18 cellular contexts compared by ENCODE assay signal in the genomic region with DNA sequence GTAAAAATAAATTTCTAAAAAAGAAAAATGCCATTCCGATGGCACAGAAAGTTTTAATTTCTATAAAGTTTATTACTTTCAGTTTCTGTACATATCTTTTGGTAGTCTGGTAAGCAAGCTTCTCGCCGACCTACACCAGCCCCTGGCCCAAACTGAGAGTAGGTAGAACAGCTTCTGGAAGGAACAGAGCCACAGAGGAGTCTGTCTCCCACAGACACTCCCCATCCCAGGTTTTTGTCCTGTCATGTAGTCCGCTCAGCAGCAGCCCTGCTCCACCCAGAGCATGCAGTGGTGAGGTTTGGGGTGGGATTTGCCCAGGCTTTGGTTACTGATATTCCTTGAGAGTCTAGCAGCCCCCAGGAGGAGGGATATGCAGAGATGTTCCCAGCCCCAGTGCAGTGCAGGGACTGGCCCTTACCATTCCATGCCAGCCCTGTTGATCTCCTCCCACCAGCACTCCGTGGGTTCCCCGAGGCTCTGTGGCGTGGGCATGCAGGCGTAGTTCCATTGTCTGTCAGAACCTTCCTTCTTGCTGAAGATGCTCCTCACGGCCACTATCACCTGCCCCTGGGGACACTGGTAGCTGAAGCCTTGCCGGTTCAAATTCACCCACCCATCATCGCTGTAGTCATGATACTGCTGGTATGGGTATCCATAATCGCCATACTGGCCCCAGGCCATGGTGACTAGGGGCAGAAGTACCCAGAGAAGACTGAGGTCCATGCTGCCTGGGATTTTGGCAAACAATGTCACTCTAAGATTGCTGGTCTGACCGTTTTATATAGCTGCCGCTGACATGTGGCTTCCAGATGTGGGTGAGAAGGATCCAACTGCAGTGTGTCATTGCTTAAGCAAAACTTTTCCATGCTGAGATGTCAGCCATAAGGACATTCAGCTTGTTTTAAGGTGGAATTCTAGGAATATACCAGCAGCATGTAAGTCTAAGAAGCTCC. TPM values are rescaled to one million over a fixed set of nuclear protein-coding genes. Genes with fewer than 3 reads are reported as not detected.
DNase-seq lines count a peak whose midpoint lies in the region; ATAC-seq and TF ChIP-seq lines count a peak whose summit lies in the region.
"Had no signal": no experiment of that assay in that cellular context is flagged by ENCODE, and none has a peak within 500 bp of the region (broad histone marks: within the 10 kb centered on the region; RNA-seq: fewer than 3 reads in every experiment).

A gene (minus strand): TSS at position 755 of the 953 bp plus-strand sequence. CDS start 32 bp downstream, at position 723.

- no peak within 1 kb of the TSS for H2BK120ac ChIP-seq in H9 (ENCODE audit: low read depth, low read length, poor library complexity, severe bottlenecking)

- H3K36me3 ChIP-seq in GM23248 (ENCODE audit: low read depth) = no peaks in the 10 kb centered on the region
- no peaks in the 10 kb centered on the region for H3K36me3 ChIP-seq in lower lobe of right lung
- H3K36me3 ChIP-seq in subcutaneous abdominal adipose tissue (ENCODE audit: control insufficient read depth in 5 of 5, insufficient read depth in 5 of 5, low read length in 5 of 5) = no peaks in the 10 kb centered on the region
- H3K36me3 ChIP-seq: neutrophil had no signal

- no peak within 1 kb of the TSS for H4K5ac ChIP-seq in H9 (ENCODE audit: insufficient read length, low read depth, low read length)

- H4K91ac ChIP-seq in H9 (ENCODE audit: insufficient read length, low read depth, low read length) = no peak within 1 kb of the TSS

- H3K27me3 Mint-ChIP-seq in H9 (ENCODE audit: low read depth) = no peaks in the 10 kb centered on the region
- H3K27me3 Mint-ChIP-seq: activated CD8-positive, alpha-beta memory T cell treated with anti-CD3 and anti-CD28 coated beads, Interleukin-2, amount 10 ng/mL, durations not matched to agents 7 days and 5 days had no signal

- no peak within 1 kb of the TSS for H3K4me3 Mint-ChIP-seq in H9
- H3K4me3 Mint-ChIP-seq: activated CD8-positive, alpha-beta memory T cell treated with anti-CD3 and anti-CD28 coated beads, Interleukin-2, amount 10 ng/mL, durations not matched to agents 7 days and 5 days; activated naive CD8-positive, alpha-beta T cell treated with anti-CD3 and anti-CD28 coated beads, Interleukin-2, amount 10 ng/mL, durations not matched to agents 7 days and 5 days; CD8-positive, alpha-beta T cell; type B pancreatic cell had no signal

- WGBS in GM23248 (ENCODE audit: low coverage in 1 of 2, low lambda C conversion rate in 2 of 2, missing lambda C conversion rate in 2 of 2), 2 experiments = 10% methylated on average over 13 to 14 of the region's 14 CpGs
- WGBS in H9 (ENCODE audit: extremely low coverage, insufficient read length, low lambda C conversion rate) = no CpG with 5 or more reads among the region's 14 CpGs

- H2BK15ac ChIP-seq in H9 (ENCODE audit: low read depth, low read length) = no peak within 1 kb of the TSS

- H3K4me1 ChIP-seq in GM23248 (ENCODE audit: insufficient read depth) = peaks cover 19% of the 10 kb centered on the region
- no peaks in the 10 kb centered on the region for H3K4me1 ChIP-seq in lower lobe of right lung
- peaks cover 0 to 54% (median 37%) of the 10 kb centered on the region in 5 donors for H3K4me1 ChIP-seq in subcutaneous abdominal adipose tissue (ENCODE audit: control insufficient read depth in 5 of 5, insufficient read depth in 5 of 5, low read length in 5 of 5)
- no peaks in the 10 kb centered on the region for H3K4me1 ChIP-seq in H9 (ENCODE audit: insufficient read depth, low read length)

- no peak within 1 kb of the TSS for H2BK12ac ChIP-seq in H9 (ENCODE audit: insufficient read length, low read depth, low read length)

- H4K20me1 ChIP-seq in GM23248 (ENCODE audit: insufficient read depth) (no peaks in the 10 kb centered on the region), H9 (ENCODE audit: control insufficient read depth, insufficient read depth, insufficient read length) (no peaks in the 10 kb centered on the region)

- intact Hi-C loops in lower lobe of right lung (cut with DNase I) = no loop called here

- ATAC-seq in lower lobe of right lung = peak; percentile 20 to 39
- no peak for ATAC-seq in GM18498 (IDR thresholded peaks at IDR 0.05; ENCODE audit: unreplicated experiment)
- ATAC-seq: activated CD8-positive, alpha-beta memory T cell treated with anti-CD3 and anti-CD28 coated beads, Interleukin-2, amount 10 ng/mL, durations not matched to agents 7 days and 5 days; CD8-positive, alpha-beta T cell had no signal

- DNase-seq in GM23248 (peak; percentile 90), epidermal melanocyte (ENCODE audit: insufficient read length, low spot score) (peak; percentile 71), lower lobe of right lung (no peak), NCI-H524 (lab: John Stamatoyannopoulos, UW) (no peak), H9 (no peak), NCI-H1694 treated with DMSO at 0.1 percent for 48 hours (lab: John Stamatoyannopoulos, UW) (no peak)
- DNase-seq: activated CD8-positive, alpha-beta memory T cell treated with anti-CD3 and anti-CD28 coated beads, Interleukin-2, amount 10 ng/mL, durations not matched to agents 7 days and 5 days; activated naive CD8-positive, alpha-beta T cell treated with anti-CD3 and anti-CD28 coated beads, Interleukin-2, amount 10 ng/mL, durations not matched to agents 7 days and 5 days; CD8-positive, alpha-beta T cell; H7; immature natural killer cell; Kasumi-1; NCI-H2171; stimulated activated CD4-positive, alpha-beta T cell treated with anti-CD3 and anti-CD28 coated beads, Interleukin-2, amount 100 ng/mL, for 48 hours had no signal

- H2AK5ac ChIP-seq in H9 (ENCODE audit: insufficient read length, low read length) = no peak within 1 kb of the TSS

- H3K4ac ChIP-seq in H9 (ENCODE audit: low read depth, low read length) = no peak within 1 kb of the TSS

- no peak within 1 kb of the TSS for H2BK5ac ChIP-seq in H9 (ENCODE audit: insufficient read length, low read length)

- no peak within 1 kb of the TSS for H4K8ac ChIP-seq in H9 (replicated peaks; ENCODE audit: insufficient read length, low read depth, low read length)

- peak within 1 kb of the TSS; percentile 78 for H3K4me2 ChIP-seq in GM23248 (ENCODE audit: unreplicated experiment)
- no peak within 1 kb of the TSS for H3K4me2 ChIP-seq in H9 (ENCODE audit: insufficient read depth, insufficient read length, low read length)

- no peaks in the 10 kb centered on the region for H3K9me2 ChIP-seq in GM23248 (ENCODE audit: insufficient read depth)

- H3K23me2 ChIP-seq in H9 (ENCODE audit: insufficient read length, low read depth, low read length, poor library complexity, severe bottlenecking) = no peaks in the 10 kb centered on the region

- no peak within 1 kb of the TSS for H3K18ac ChIP-seq in H9 (ENCODE audit: insufficient read length, low read depth, low read length)

- H2AFZ ChIP-seq in GM23248 = peak within 1 kb of the TSS; percentile 33; the same call in 1 of the 2 replicates
- H2AFZ ChIP-seq in H9 (ENCODE audit: low read length) = no peak within 1 kb of the TSS

- no peaks in the 10 kb centered on the region for H3K27me3 ChIP-seq in GM23248 (replicated peaks; ENCODE audit: insufficient read depth)
- no peaks in the 10 kb centered on the region for H3K27me3 ChIP-seq in lower lobe of right lung (ENCODE audit: low read depth)
- H3K27me3 ChIP-seq in subcutaneous abdominal adipose tissue (ENCODE audit: control insufficient read depth in 5 of 5, insufficient read depth in 4 of 5, low read length in 5 of 5) = no peaks in the 10 kb centered on the region
- H3K27me3 ChIP-seq in H9 (ENCODE audit: insufficient read depth, low read length) = no peaks in the 10 kb centered on the region; the same call in 1 of the 2 replicates
- H3K27me3 ChIP-seq: neutrophil had no signal

- H3K9me3 Mint-ChIP-seq in H9 = no peaks in the 10 kb centered on the region; a peak in 1 of 5 replicates
- H3K9me3 Mint-ChIP-seq: activated naive CD8-positive, alpha-beta T cell treated with anti-CD3 and anti-CD28 coated beads, Interleukin-2, amount 10 ng/mL, durations not matched to agents 7 days and 5 days; CD8-positive, alpha-beta T cell; immature natural killer cell; type B pancreatic cell had no signal

- H3K4me3 ChIP-seq in GM23248 = peak within 1 kb of the TSS; percentile 38
- peak within 1 kb of the TSS; percentile 39 for H3K4me3 ChIP-seq in lower lobe of right lung
- H3K4me3 ChIP-seq in subcutaneous abdominal adipose tissue (ENCODE audit: low read depth in 1 of 5, low read length in 5 of 5) = peak within 1 kb of the TSS; percentile 64 to 97 (median 80)

- in situ Hi-C loops in GM23248 (cut with MboI) = no loop called here

- no peaks in the 10 kb centered on the region for H3K9me3 ChIP-seq in GM23248 (ENCODE audit: low read depth)
- H3K9me3 ChIP-seq in lower lobe of right lung = no peaks in the 10 kb centered on the region
- no peaks in the 10 kb centered on the region for H3K9me3 ChIP-seq in subcutaneous abdominal adipose tissue (ENCODE audit: control insufficient read depth in 5 of 5, low read length in 5 of 5)
- H3K9me3 ChIP-seq in H9 (ENCODE audit: control insufficient read depth, low read depth, low read length) = no peaks in the 10 kb centered on the region
- H3K9me3 ChIP-seq: neutrophil had no signal

- H3K9ac ChIP-seq in GM23248 (peak within 1 kb of the TSS; percentile 26), subcutaneous abdominal adipose tissue (ENCODE audit: low read length in 5 of 5) (peak within 1 kb of the TSS; percentile 2 to 62 (median 39)), H9 (ENCODE audit: extremely low read depth, insufficient read length, low read length) (no peak within 1 kb of the TSS)

- no peak within 1 kb of the TSS for H3K27ac ChIP-seq in GM23248
- H3K27ac ChIP-seq in lower lobe of right lung = no peak within 1 kb of the TSS
- no peak within 1 kb of the TSS for H3K27ac ChIP-seq in subcutaneous abdominal adipose tissue (ENCODE audit: low read depth, low read length)
- no peak within 1 kb of the TSS for H3K27ac ChIP-seq in H9 (ENCODE audit: insufficient read length, low read depth, low read length)
- H3K27ac ChIP-seq: neutrophil had no signal

- no peak within 1 kb of the TSS for H3T11ph ChIP-seq in H9 (ENCODE audit: low read length)

- peaks cover 6% of the 10 kb centered on the region; the same call in 1 of the 2 replicates for H3F3A ChIP-seq in GM23248 (ENCODE audit: insufficient read depth)

- TF ChIP-seq CTCF in lower lobe of right lung (IDR thresholded peaks at IDR 0.05) (no peak), H9 (conservative IDR thresholded peaks at IDR 0.05) (no peak)

- H3K23ac ChIP-seq in H9 (ENCODE audit: insufficient read length, low read depth, low read length) = no peak within 1 kb of the TSS

- no peak within 1 kb of the TSS for H3K14ac ChIP-seq in H9 (ENCODE audit: insufficient read depth, low read length)

- no peaks in the 10 kb centered on the region for H3K36me3 Mint-ChIP-seq in H9 (ENCODE audit: insufficient read depth in 1 of 3, low read depth in 3 of 3)
- H3K36me3 Mint-ChIP-seq: activated CD8-positive, alpha-beta memory T cell treated with anti-CD3 and anti-CD28 coated beads, Interleukin-2, amount 10 ng/mL, durations not matched to agents 7 days and 5 days; activated naive CD8-positive, alpha-beta T cell treated with anti-CD3 and anti-CD28 coated beads, Interleukin-2, amount 10 ng/mL, durations not matched to agents 7 days and 5 days; CD8-positive, alpha-beta T cell; immature natural killer cell; type B pancreatic cell had no signal

- no peak within 1 kb of the TSS for H2BK20ac ChIP-seq in H9 (ENCODE audit: low read depth, low read length, poor library complexity, severe bottlenecking)

- H3K4me1 Mint-ChIP-seq in H9 = no peaks in the 10 kb centered on the region; a peak in 1 of 4 replicates
- H3K4me1 Mint-ChIP-seq: activated CD8-positive, alpha-beta memory T cell treated with anti-CD3 and anti-CD28 coated beads, Interleukin-2, amount 10 ng/mL, durations not matched to agents 7 days and 5 days; immature natural killer cell had no signal

- H3K56ac ChIP-seq in H9 (ENCODE audit: insufficient read length, low read depth, low read length) = no peak within 1 kb of the TSS

- H3K79me1 ChIP-seq in H9 (ENCODE audit: insufficient read depth, low read depth, low read length, poor library complexity, severe bottlenecking) = no peaks in the 10 kb centered on the region

- H3K27ac Mint-ChIP-seq in H9 = no peak within 1 kb of the TSS
- H3K27ac Mint-ChIP-seq: activated CD8-positive, alpha-beta memory T cell treated with anti-CD3 and anti-CD28 coated beads, Interleukin-2, amount 10 ng/mL, durations not matched to agents 7 days and 5 days; activated naive CD8-positive, alpha-beta T cell treated with anti-CD3 and anti-CD28 coated beads, Interleukin-2, amount 10 ng/mL, durations not matched to agents 7 days and 5 days; CD8-positive, alpha-beta T cell; type B pancreatic cell had no signal

- no peaks in the 10 kb centered on the region for H3K79me2 ChIP-seq in GM23248 (ENCODE audit: insufficient read depth)
- no peaks in the 10 kb centered on the region for H3K79me2 ChIP-seq in H9 (ENCODE audit: insufficient read depth, low read length)

RNA-seq across cellular contexts. Expression of the gene that starts here (rescaled TPM):
- total RNA-seq in GM23248 (2014; rRNA removed; shearing (Covaris generic)) = 11.8 and 14.9 TPM in 2 replicates
- polyA plus RNA-seq in GM23248 (2016; fragmentation: Nextera tagmentation; extraction: Ambion mirVana) = 20.0 and 20.8 TPM in 2 replicates
- total RNA-seq in lower lobe of right lung (18.6 TPM), H9 (2021) (not detected in 2 replicates)
- total RNA-seq: activated CD8-positive, alpha-beta memory T cell treated with anti-CD3 and anti-CD28 coated beads, Interleukin-2, amount 10 ng/mL, durations not matched to agents 7 days and 5 days; activated naive CD8-positive, alpha-beta T cell treated with anti-CD3 and anti-CD28 coated beads, Interleukin-2, amount 10 ng/mL, durations not matched to agents 7 days and 5 days; CD8-positive, alpha-beta T cell; H7 had no signal
- polyA plus RNA-seq: immature natural killer cell had no signal

Comparison
In these comparisons a context has a peak if more than half of its experiments do, and no peak if none do; other contexts are left out.
1. RNA of the gene that starts here (total RNA-seq): 18.6 TPM in lower lobe of right lung (single experiment) and 11.8 to 14.9 TPM in GM23248; not detected in H9; every median in the first group is over 10 times any median in the second.
2. DNase-seq: peak in GM23248 (single experiment) and epidermal melanocyte (single experiment); none in lower lobe of right lung (single experiment), NCI-H524 (0 of 2), H9 (single experiment) and NCI-H1694 treated with DMSO at 0.1 percent for 48 hours (single experiment).
3. Peak in every context shown above with its lines, with median percentiles within 50 percentile points of each other: H3K4me3 ChIP-seq.